In the genomic region with DNA sequence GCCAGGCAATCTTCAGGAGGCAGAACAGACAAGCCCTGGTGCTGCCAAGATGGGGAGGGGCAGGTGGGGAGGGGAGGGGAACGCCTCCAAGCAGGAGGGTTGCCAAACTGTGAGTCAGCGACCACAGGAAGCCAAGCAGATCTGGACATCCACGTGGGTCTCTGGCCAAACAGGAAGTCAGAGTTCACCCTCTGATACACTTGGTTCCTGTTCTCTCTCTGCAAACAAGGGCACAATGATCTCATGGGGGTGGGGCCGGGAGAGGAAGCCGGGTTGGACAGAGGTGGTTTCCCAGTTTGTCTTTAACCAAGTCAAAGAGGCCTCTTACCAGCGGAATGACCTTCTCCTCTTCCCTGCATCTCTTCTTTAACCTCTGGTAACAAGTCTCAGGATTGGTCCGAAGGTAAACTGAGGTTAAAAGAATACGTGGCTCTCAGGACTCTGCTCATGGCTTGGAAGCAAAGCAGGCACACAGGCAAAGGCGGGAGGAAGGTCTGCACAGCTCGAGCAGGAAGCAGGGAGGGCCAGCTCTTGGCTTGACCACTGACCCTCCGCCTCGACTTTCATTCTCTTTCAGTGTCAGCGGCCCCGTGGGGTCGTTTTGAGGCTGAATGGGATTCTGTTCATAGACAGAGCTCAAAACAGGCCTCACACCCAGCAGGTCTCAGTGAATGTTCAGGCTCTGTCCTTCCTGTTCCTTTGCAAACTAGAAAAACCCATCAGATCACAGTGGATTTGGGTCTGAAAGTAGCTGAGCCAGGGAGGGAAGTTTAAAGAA, we compare ENCODE assay signal across 8 cellular contexts.
DNase-seq lines count a peak whose midpoint lies in the region; ATAC-seq lines count a peak whose summit lies in the region.

No MANE protein-coding gene starts in this region.

- H3K27ac ChIP-seq in epithelial cell of prostate (peak overlapping the region; percentile 75), muscle layer of duodenum (ENCODE audit: low read length) (peak overlapping the region; percentile 97)

- H3K27me3 ChIP-seq in muscle layer of duodenum (ENCODE audit: low read depth, low read length): no peaks in the 10 kb centered on the region

- peaks cover 12 to 23% of the 10 kb centered on the region in 2 donors for H3K36me3 ChIP-seq in muscle layer of duodenum (ENCODE audit: control insufficient read depth in 1 of 2, insufficient read depth in 2 of 2, low read length in 2 of 2)

- DNase-seq in 8988T (peak; percentile 89), NOMO-1 (lab: John Stamatoyannopoulos, UW; ENCODE audit: unreplicated experiment in 2 of 2) (peak; percentile 99), epithelial cell of prostate (ENCODE audit: low read depth, low spot score) (peak; percentile 90)
- peak; percentile 71 for DNase-seq in activated CD8-positive, alpha-beta memory T cell treated with anti-CD3 and anti-CD28 coated beads, Interleukin-2, amount 50 U/mL, for 4 hours
- DNase-seq in stimulated activated CD8-positive, alpha-beta memory T cell treated with anti-CD3 and anti-CD28 coated beads, Interleukin-7, amount 100 ng/mL, for 24 hours (ENCODE audit: low read depth): peak; percentile 35

- H3K4me1 ChIP-seq in muscle layer of duodenum (ENCODE audit: control insufficient read depth in 1 of 2, insufficient read depth in 2 of 2, low read length in 2 of 2): peaks cover 34 to 35% of the 10 kb centered on the region in 2 donors

- ATAC-seq in GM18858 (IDR thresholded peaks at IDR 0.05; ENCODE audit: unreplicated experiment) (peak; percentile 96), HG03095 (IDR thresholded peaks at IDR 0.05; ENCODE audit: unreplicated experiment) (peak; percentile 97)

- no peaks in the 10 kb centered on the region for H3K9me3 ChIP-seq in muscle layer of duodenum (ENCODE audit: control insufficient read depth in 1 of 2, low read length in 2 of 2)

- H3K4me3 ChIP-seq in muscle layer of duodenum (ENCODE audit: low read depth in 1 of 2, low read length in 2 of 2): peak overlapping the region; percentile 38 to 53

Comparison
In these comparisons a context has a peak if more than half of its experiments do, and no peak if none do; other contexts are left out.
1. Peak in every context shown above with its lines: DNase-seq, ATAC-seq, H3K4me3 ChIP-seq and H3K27ac ChIP-seq.
2. DNase-seq: peak in every context shown above with its lines; median percentile 99 in NOMO-1; 90 in epithelial cell of prostate; 89 in 8988T; 71 in activated CD8-positive, alpha-beta memory T cell treated with anti-CD3 and anti-CD28 coated beads, Interleukin-2, amount 50 U/mL, for 4 hours; 35 in stimulated activated CD8-positive, alpha-beta memory T cell treated with anti-CD3 and anti-CD28 coated beads, Interleukin-7, amount 100 ng/mL, for 24 hours.